In genomic region chr3:56494679-56495322, GRCh38 we compare ENCODE assay signal across 8 cellular contexts. TPM values are rescaled to one million over a fixed set of nuclear protein-coding genes. Genes with fewer than 3 reads are reported as not detected.
DNase-seq lines count a peak whose midpoint lies in the region; TF ChIP-seq lines count a peak whose summit lies in the region.

No MANE protein-coding gene starts in this region.

- no peak overlapping the region for H2BK120ac ChIP-seq in H9 (ENCODE audit: low read depth, low read length, poor library complexity, severe bottlenecking)
- H2BK120ac ChIP-seq in trophoblast cell (ENCODE audit: insufficient read depth, low read length, poor library complexity): no peak overlapping the region

- no peak overlapping the region for H3T11ph ChIP-seq in H9 (ENCODE audit: low read length)

- no peak overlapping the region for H3K56ac ChIP-seq in H9 (ENCODE audit: insufficient read length, low read depth, low read length)

- H4K91ac ChIP-seq in H9 (ENCODE audit: insufficient read length, low read depth, low read length) (no peak overlapping the region), trophoblast cell (ENCODE audit: low read depth, low read length) (no peak overlapping the region)

- H4K8ac ChIP-seq in H9 (replicated peaks; ENCODE audit: insufficient read length, low read depth, low read length): no peak overlapping the region
- H4K8ac ChIP-seq in trophoblast cell (ENCODE audit: low read depth, low read length): no peak overlapping the region

- no peaks in the 10 kb centered on the region for H3K4me1 Mint-ChIP-seq in H9

- H2BK5ac ChIP-seq in H9 (ENCODE audit: insufficient read length, low read length) (no peak overlapping the region), trophoblast cell (ENCODE audit: low read depth, low read length, poor library complexity) (no peak overlapping the region)

- H3K79me2 ChIP-seq in H9 (ENCODE audit: insufficient read depth, low read length) (no peaks in the 10 kb centered on the region), trophoblast cell (ENCODE audit: control insufficient read depth, insufficient read depth, low read length, poor library complexity) (no peaks in the 10 kb centered on the region)

- no peaks in the 10 kb centered on the region for H3K23me2 ChIP-seq in H9 (ENCODE audit: insufficient read length, low read depth, low read length, poor library complexity, severe bottlenecking)

- H2AFZ ChIP-seq in H9 (ENCODE audit: low read length) (no peak overlapping the region), trophoblast cell (ENCODE audit: insufficient read depth, low read length, poor library complexity) (no peak overlapping the region)

- H3K4me1 ChIP-seq in H9 (ENCODE audit: insufficient read depth, low read length) (no peaks in the 10 kb centered on the region), trophoblast cell (ENCODE audit: control insufficient read depth in 1 of 2, insufficient read depth in 2 of 2, low read length in 2 of 2) (no peaks in the 10 kb centered on the region)

- no peak overlapping the region for H3K14ac ChIP-seq in H9 (ENCODE audit: insufficient read depth, low read length)
- H3K14ac ChIP-seq in trophoblast cell (ENCODE audit: low read length): no peak overlapping the region

- H3K9me3 Mint-ChIP-seq in H9: peaks cover 1 to 2% of the 10 kb centered on the region in 2 experiments; a peak in 3 of 5 replicates

- TF ChIP-seq CTCF in H9 (conservative IDR thresholded peaks at IDR 0.05): peak; percentile 95

- H2BK12ac ChIP-seq in H9 (ENCODE audit: insufficient read length, low read depth, low read length) (no peak overlapping the region), trophoblast cell (ENCODE audit: low read length) (no peak overlapping the region)

- H4K12ac ChIP-seq in trophoblast cell (ENCODE audit: low read depth, low read length): no peak overlapping the region

- no CpG with 5 or more reads among the region's 5 CpGs for WGBS in H9 (ENCODE audit: extremely low coverage, insufficient read length, low lambda C conversion rate)
- WGBS in trophoblast cell (ENCODE audit: extremely low coverage, insufficient coverage, insufficient read length): no CpG with 5 or more reads among the region's 5 CpGs

- H3K4ac ChIP-seq in H9 (ENCODE audit: low read depth, low read length): no peak overlapping the region
- no peak overlapping the region for H3K4ac ChIP-seq in trophoblast cell (ENCODE audit: low read depth, low read length)

- no peak overlapping the region for H3K27ac Mint-ChIP-seq in H9

- H3K4me3 Mint-ChIP-seq in H9: no peak overlapping the region

- no peak overlapping the region for H3K23ac ChIP-seq in H9 (ENCODE audit: insufficient read length, low read depth, low read length)
- no peak overlapping the region for H3K23ac ChIP-seq in trophoblast cell (ENCODE audit: low read length)

- 0 out of 7 replicates have a peak, but pooled peaks cover 0 to 4% (median 0%) of the 10 kb centered on the region in 3 experiments for H3K36me3 Mint-ChIP-seq in H9 (ENCODE audit: insufficient read depth in 1 of 3, low read depth in 3 of 3)

- H2BK20ac ChIP-seq in H9 (ENCODE audit: low read depth, low read length, poor library complexity, severe bottlenecking): no peak overlapping the region

- no peak overlapping the region for H4K5ac ChIP-seq in H9 (ENCODE audit: insufficient read length, low read depth, low read length)

- H2BK15ac ChIP-seq in H9 (ENCODE audit: low read depth, low read length): no peak overlapping the region

- no peak overlapping the region for H3K18ac ChIP-seq in H9 (ENCODE audit: insufficient read length, low read depth, low read length)
- H3K18ac ChIP-seq in trophoblast cell (ENCODE audit: low read length): no peak overlapping the region

- H3K27me3 Mint-ChIP-seq in H9 (ENCODE audit: low read depth): peaks cover 8% of the 10 kb centered on the region

- no peaks in the 10 kb centered on the region for H3K79me1 ChIP-seq in H9 (ENCODE audit: insufficient read depth, low read depth, low read length, poor library complexity, severe bottlenecking)
- H3K79me1 ChIP-seq in trophoblast cell (ENCODE audit: low read length): no peaks in the 10 kb centered on the region

- no peaks in the 10 kb centered on the region for H3K36me3 ChIP-seq in trophoblast cell (ENCODE audit: control insufficient read depth in 1 of 2, insufficient read depth in 2 of 2, low read length in 2 of 2)

- no peak overlapping the region for H3K4me2 ChIP-seq in H9 (ENCODE audit: insufficient read depth, insufficient read length, low read length)
- no peak overlapping the region for H3K4me2 ChIP-seq in trophoblast cell (ENCODE audit: low read length)

- no peak overlapping the region for H3K27ac ChIP-seq in H9 (ENCODE audit: insufficient read length, low read depth, low read length)
- no peak overlapping the region for H3K27ac ChIP-seq in trophoblast cell (ENCODE audit: low read depth, low read length)

- no peak overlapping the region for H3K4me3 ChIP-seq in trophoblast cell (ENCODE audit: low read depth, low read length)

- no peaks in the 10 kb centered on the region for H3K27me3 ChIP-seq in H9 (ENCODE audit: insufficient read depth, low read length)
- no peaks in the 10 kb centered on the region for H3K27me3 ChIP-seq in trophoblast cell (ENCODE audit: insufficient read depth, low read length)

- H2AK5ac ChIP-seq in H9 (ENCODE audit: insufficient read length, low read length): no peak overlapping the region
- H2AK5ac ChIP-seq in trophoblast cell (ENCODE audit: low read length): no peak overlapping the region

- DNase-seq in GM04504 (ENCODE audit: low read depth) (peak; percentile 62), H9 (peak; percentile 81), M059J (ENCODE audit: low read depth) (peak; percentile 76), SIG-M5 treated with dmso at 0.1 percent for 504 hours (lab: John Stamatoyannopoulos, UW; ENCODE audit: unreplicated experiment) (peak; percentile 84), germinal center (ENCODE audit: low spot score) (peak; percentile 83), trophoblast cell (peak; percentile 71 to 98), ureter (ENCODE audit: low spot score) (peak; percentile 69)
- DNase-seq in activated gamma-delta T cell treated with anti-CD3 and anti-CD28 coated beads, Interleukin-2, amount 50 U/mL, for 16 hours (ENCODE audit: low read depth): peak; percentile 55

- H3K9me3 ChIP-seq in H9 (ENCODE audit: control insufficient read depth, low read depth, low read length) (no peaks in the 10 kb centered on the region), trophoblast cell (ENCODE audit: insufficient read depth, low read depth, low read length) (no peaks in the 10 kb centered on the region)

- H4K20me1 ChIP-seq in H9 (ENCODE audit: control insufficient read depth, insufficient read depth, insufficient read length): no peaks in the 10 kb centered on the region

- H3K9ac ChIP-seq in H9 (ENCODE audit: extremely low read depth, insufficient read length, low read length) (no peak overlapping the region), trophoblast cell (ENCODE audit: low read length) (no peak overlapping the region)

RNA-seq across cellular contexts. Expression of gene ERC2, which starts 26.5 kb away (rescaled TPM):
- total RNA-seq in H9 (2021) (15.4 and 15.5 TPM in 2 replicates), ureter (1.1 TPM)
- total RNA-seq in M059J (2014; rRNA removed; shearing (Covaris generic)): 1.2 and 3.4 TPM in 2 replicates
- polyA plus RNA-seq in trophoblast cell (2013): 1.3 and 1.4 TPM in 2 replicates
